In genomic region chr12:132547207-132547740, GRCh38 we compare ENCODE assay signal across 20 cellular contexts.
"Had no signal": no experiment of that assay in that cellular context is flagged by ENCODE, and none has a peak within 500 bp of the region (broad histone marks: within the 10 kb centered on the region; RNA-seq: fewer than 3 reads in every experiment).

No MANE protein-coding gene starts in this region.

- H3K4me2 ChIP-seq: KMS-11, SK-N-SH had no signal

- H3K9me3 ChIP-seq: SK-N-SH had no signal

- DNase-seq: IMR-90, Kasumi-1, MM.1S, NCI-H1092 treated with DMSO at 0.1 percent for 48 hours, NCI-H1436, NCI-H187, NCI-H2029, NCI-H2081 treated with DMSO at 0.1 percent for 48 hours, NCI-H2171, NCI-H345, NCI-H446 treated with DMSO at 0.1 percent for 48 hours, NCI-H510A treated with DMSO at 0.1 percent for 48 hours, NCI-H526, PC-3, SHP77, SK-N-SH, SW 1271, T-cell had no signal

- H3K9ac ChIP-seq: KMS-11, SK-N-SH had no signal

- H3K27ac ChIP-seq: KMS-11, RWPE1 had no signal
